ENCODE assay signal across 14 cellular contexts in the genomic region with DNA sequence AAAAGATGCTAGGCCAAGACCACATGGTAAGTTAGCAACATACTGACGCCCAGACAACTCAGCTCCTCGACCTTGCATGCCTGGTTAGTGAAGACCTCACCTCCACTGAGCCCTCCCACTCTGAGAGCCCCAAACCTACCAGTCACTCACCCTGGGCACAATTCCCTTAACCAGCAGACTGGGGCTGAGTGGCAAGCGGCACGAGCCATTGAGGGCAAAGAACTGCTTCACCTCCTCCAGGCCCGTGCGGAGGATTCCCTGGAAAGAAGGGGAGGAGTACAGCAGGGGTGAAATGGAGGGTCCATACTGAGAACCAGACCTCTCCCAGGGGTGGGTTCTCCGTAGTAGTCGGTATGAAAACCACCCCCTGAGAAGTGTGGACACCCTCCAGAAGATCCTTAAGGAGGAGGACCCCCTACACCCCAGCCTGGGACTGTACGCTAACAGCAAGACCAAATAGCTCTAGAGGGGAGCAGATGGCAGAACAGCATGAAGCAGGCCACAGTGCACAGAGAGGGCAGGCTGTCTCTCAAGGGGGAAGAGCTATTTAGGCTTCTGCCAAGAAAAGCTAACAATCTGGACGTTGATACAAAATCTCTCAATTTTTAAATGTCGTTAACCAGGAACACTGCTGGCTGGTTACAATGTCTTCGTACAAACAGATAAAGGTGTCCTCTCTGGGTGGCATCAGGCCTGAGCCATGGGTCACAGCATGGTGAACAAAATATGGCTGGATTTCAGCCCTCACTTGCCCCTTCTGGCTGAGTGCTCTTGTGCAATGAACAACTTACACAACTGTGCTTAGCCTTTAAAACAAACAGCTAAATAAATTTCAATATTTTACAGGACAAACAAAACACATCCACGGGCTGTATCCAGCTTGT. TPM values are rescaled to one million over a fixed set of nuclear protein-coding genes. Genes with fewer than 3 reads are reported as not detected.
DNase-seq lines count a peak whose midpoint lies in the region; ATAC-seq and TF ChIP-seq lines count a peak whose summit lies in the region.
"Had no signal": no experiment of that assay in that cellular context is flagged by ENCODE, and none has a peak within 500 bp of the region (broad histone marks: within the 10 kb centered on the region; RNA-seq: fewer than 3 reads in every experiment).

No MANE protein-coding gene starts in this region.

- peaks cover 40 to 96% (median 94%) of the 10 kb centered on the region in 4 donors for H3K36me3 ChIP-seq in stomach

- ATAC-seq in GM19452 (IDR thresholded peaks at IDR 0.05; ENCODE audit: unreplicated experiment) (no peak), HG02852 (IDR thresholded peaks at IDR 0.05; ENCODE audit: unreplicated experiment) (no peak)
- ATAC-seq: activated CD8-positive, alpha-beta T cell treated with anti-CD3 and anti-CD28 coated beads, Interleukin-2, amount 10 ng/mL, durations not matched to agents 7 days and 5 days; activated naive CD8-positive, alpha-beta T cell treated with anti-CD3 and anti-CD28 coated beads, Interleukin-2, amount 50 U/mL, for 24 hours; effector memory CD8-positive, alpha-beta T cell; T-cell had no signal

- WGBS in stomach, 5 donors = 82 to 87% (median 85%) methylated on average over 13 of the region's 13 CpGs

- intact Hi-C loops in stomach (cut with DNase I; ENCODE audit: low total_unique reads) = no loop called here

- H3K27me3 ChIP-seq in layer of hippocampus (ENCODE audit: control insufficient read depth, insufficient read depth, low read length) (no peaks in the 10 kb centered on the region), stomach (no peaks in the 10 kb centered on the region)

- DNase-seq in NCI-H446 (lab: John Stamatoyannopoulos, UW) (peak; percentile 34 to 88), caudate nucleus (lab: John Stamatoyannopoulos, UW) (peak in 1 of 61 donors; percentile 87), stomach (no peak), CD1c-positive myeloid dendritic cell (ENCODE audit: extremely low spot score) (no peak), T1000 (lab: John Stamatoyannopoulos, UW) (no peak)
- DNase-seq: activated CD8-positive, alpha-beta T cell treated with anti-CD3 and anti-CD28 coated beads, Interleukin-2, amount 10 ng/mL, durations not matched to agents 7 days and 5 days; activated naive CD8-positive, alpha-beta T cell treated with anti-CD3 and anti-CD28 coated beads, Interleukin-2, amount 50 U/mL, for 24 hours; effector memory CD8-positive, alpha-beta T cell; hypothalamus; NCI-H1105; T-cell had no signal

- peak overlapping the region; percentile 5 for H3K27ac ChIP-seq in caudate nucleus (ENCODE audit: low read depth, low read length)
- H3K27ac ChIP-seq in layer of hippocampus (ENCODE audit: low read depth, low read length) = peak overlapping the region; percentile 8
- peak overlapping the region in 4 of 5 donors; percentile 24 to 84 (median 44) for H3K27ac ChIP-seq in stomach

- no peak for TF ChIP-seq CTCF in stomach (IDR thresholded peaks at IDR 0.05)

- no peaks in the 10 kb centered on the region for H3K9me3 ChIP-seq in stomach

- TF ChIP-seq POLR2A in stomach (IDR thresholded peaks at IDR 0.05) = no peak

- peaks cover 22 to 55% (median 48%) of the 10 kb centered on the region in 4 donors for H3K4me1 ChIP-seq in stomach

- no peak for TF ChIP-seq EP300 in stomach (IDR thresholded peaks at IDR 0.05)

- H3K4me3 ChIP-seq in stomach = no peak overlapping the region

RNA-seq across cellular contexts. Expression of a gene that starts 31.0 kb away (rescaled TPM):
- 10 to 100 TPM; 19.8 to 74.4 (median 51.6) TPM for total RNA-seq in stomach
- polyA plus RNA-seq in stomach = 10 to 100 TPM in 1 of 3 donors, 1 to 10 TPM in 2; 6.5 to 11.1 (median 9.3) TPM

RNA-seq across cellular contexts. Expression of a gene that starts 52.0 kb away (rescaled TPM):
- total RNA-seq in stomach = 100 to 1,000 TPM in 2 of 5 donors, 10 to 100 TPM in 3; 16.1 to 129 (median 65.3) TPM
- polyA plus RNA-seq in stomach = 1 to 10 TPM; 4.1 to 5.5 (median 5.0) TPM

Comparison
In these comparisons a context has a peak if more than half of its experiments do, and no peak if none do; other contexts are left out.
1. DNase-seq: peak in NCI-H446 (2 of 2); none in stomach (single experiment), CD1c-positive myeloid dendritic cell (single experiment) and T1000 (single experiment).
2. Peak in every context shown above with its lines, with median percentiles within 50 percentile points of each other: H3K27ac ChIP-seq.